In the genomic region with DNA sequence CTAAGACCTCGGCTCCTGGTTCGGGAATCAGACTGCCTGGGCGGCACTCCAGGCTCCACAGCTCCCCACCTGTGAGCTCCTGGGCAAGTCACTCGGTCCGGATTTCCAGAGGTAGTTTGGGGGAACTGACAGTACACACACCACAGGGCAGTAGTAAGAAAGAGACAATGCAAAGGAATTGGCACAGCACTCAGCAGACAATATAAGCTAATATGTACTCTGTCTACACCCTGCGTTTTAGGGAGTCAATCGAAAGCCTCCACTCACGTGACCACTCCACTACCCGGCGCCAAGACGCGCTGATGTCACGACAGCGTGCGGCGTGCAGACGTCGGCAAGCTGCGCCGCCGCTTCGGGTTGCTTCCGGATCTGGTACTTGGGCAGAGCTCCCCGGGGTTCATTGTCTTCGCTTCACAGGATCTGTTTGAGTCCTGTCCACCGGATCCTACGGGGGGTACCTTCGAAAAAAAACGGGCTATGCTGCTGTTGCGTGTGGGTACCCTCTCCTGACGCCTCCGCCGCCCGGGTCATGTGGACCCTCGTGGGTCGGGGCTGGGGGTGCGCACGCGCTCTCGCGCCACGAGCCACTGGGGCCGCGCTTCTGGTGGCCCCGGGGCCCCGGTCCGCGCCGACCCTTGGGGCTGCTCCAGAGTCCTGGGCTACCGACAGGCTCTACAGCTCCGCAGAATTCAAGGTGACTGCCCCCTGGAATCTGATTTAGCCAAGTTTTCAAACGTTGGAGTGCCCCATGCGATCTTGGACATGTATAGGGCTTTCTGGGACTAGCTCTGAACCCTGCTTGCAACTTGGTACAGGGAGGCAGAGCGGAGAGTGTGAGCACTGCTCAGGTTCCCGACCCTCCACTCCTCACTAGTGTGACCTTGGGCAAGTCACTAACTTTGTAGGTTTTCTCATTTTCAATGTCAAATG, we compare ENCODE assay signal across 8 cellular contexts. TPM values are rescaled to one million over a fixed set of nuclear protein-coding genes. Genes with fewer than 3 reads are reported as not detected.
DNase-seq lines count a peak whose midpoint lies in the region; ATAC-seq lines count a peak whose summit lies in the region.

A gene with protein sequence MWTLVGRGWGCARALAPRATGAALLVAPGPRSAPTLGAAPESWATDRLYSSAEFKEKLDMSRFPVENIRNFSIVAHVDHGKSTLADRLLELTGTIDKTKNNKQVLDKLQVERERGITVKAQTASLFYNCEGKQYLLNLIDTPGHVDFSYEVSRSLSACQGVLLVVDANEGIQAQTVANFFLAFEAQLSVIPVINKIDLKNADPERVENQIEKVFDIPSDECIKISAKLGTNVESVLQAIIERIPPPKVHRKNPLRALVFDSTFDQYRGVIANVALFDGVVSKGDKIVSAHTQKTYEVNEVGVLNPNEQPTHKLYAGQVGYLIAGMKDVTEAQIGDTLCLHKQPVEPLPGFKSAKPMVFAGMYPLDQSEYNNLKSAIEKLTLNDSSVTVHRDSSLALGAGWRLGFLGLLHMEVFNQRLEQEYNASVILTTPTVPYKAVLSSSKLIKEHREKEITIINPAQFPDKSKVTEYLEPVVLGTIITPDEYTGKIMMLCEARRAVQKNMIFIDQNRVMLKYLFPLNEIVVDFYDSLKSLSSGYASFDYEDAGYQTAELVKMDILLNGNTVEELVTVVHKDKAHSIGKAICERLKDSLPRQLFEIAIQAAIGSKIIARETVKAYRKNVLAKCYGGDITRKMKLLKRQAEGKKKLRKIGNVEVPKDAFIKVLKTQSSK (plus strand): TSS at position 327 of the 930 bp plus-strand sequence. CDS start 203 bp downstream, at position 530.

- peak within 1 kb of the TSS; percentile 83 to 86 for H3K4ac ChIP-seq in mesenchymal stem cell (ENCODE audit: low read depth in 1 of 2, low read length in 2 of 2)

- H2BK12ac ChIP-seq in mesenchymal stem cell (ENCODE audit: low read length in 2 of 2): no peak within 1 kb of the TSS

- peak within 1 kb of the TSS; percentile 74 for H2AFZ ChIP-seq in mesenchymal stem cell (ENCODE audit: low read depth, low read length)

- no peak within 1 kb of the TSS for H2BK15ac ChIP-seq in mesenchymal stem cell (ENCODE audit: low read depth, poor library complexity, severe bottlenecking)

- ATAC-seq in GM21381 (IDR thresholded peaks at IDR 0.05; ENCODE audit: unreplicated experiment): peak; percentile 95
- ATAC-seq in activated CD8-positive, alpha-beta memory T cell treated with anti-CD3 and anti-CD28 coated beads, Interleukin-2, amount 10 ng/mL, durations not matched to agents 7 days and 5 days: peak; percentile 92

- no peak within 1 kb of the TSS for H3K14ac ChIP-seq in mesenchymal stem cell (ENCODE audit: low read length in 2 of 2)

- H3K4me3 ChIP-seq in NT2/D1 (ENCODE audit: insufficient read length, low read depth) (peak within 1 kb of the TSS; percentile 85), endocrine pancreas (ENCODE audit: control insufficient read depth, insufficient read depth, low read length) (peak within 1 kb of the TSS; percentile 97), mesenchymal stem cell (ENCODE audit: insufficient read depth in 1 of 2, low read depth in 1 of 2, low read length in 2 of 2) (peak within 1 kb of the TSS; percentile 69 to 93)

- peak within 1 kb of the TSS; percentile 46 for H3K4me2 ChIP-seq in mesenchymal stem cell (ENCODE audit: low read length, poor library complexity, severe bottlenecking)

- H4K91ac ChIP-seq in mesenchymal stem cell (ENCODE audit: low read length): peak within 1 kb of the TSS; percentile 81

- CTCF ChIA-PET in activated CD8-positive, alpha-beta memory T cell treated with anti-CD3 and anti-CD28 coated beads, Interleukin-2, amount 10 ng/mL, durations not matched to agents 7 days and 5 days (lab: Charles Lee): interaction anchor here (0.8 to 2.3 kb wide), 4 partner anchors 15 to 230 kb away, joined by 3 to 9 read pairs (median 3); a partner anchor contains a TSS

- H3K27ac Mint-ChIP-seq in activated CD8-positive, alpha-beta memory T cell treated with anti-CD3 and anti-CD28 coated beads, Interleukin-2, amount 10 ng/mL, durations not matched to agents 7 days and 5 days: peak within 1 kb of the TSS; percentile 89

- H3K23ac ChIP-seq in mesenchymal stem cell (ENCODE audit: low read length in 2 of 2): peak within 1 kb of the TSS in 1 of 2 experiments; percentile 57

- DNase-seq in COR-L47 (lab: John Stamatoyannopoulos, UW): peak; percentile 90
- peak; percentile 7 to 92 (median 79) for DNase-seq in HUDEP-2 (lab: John Stamatoyannopoulos, UW; ENCODE audit: unreplicated experiment in 76 of 76)
- peak; percentile 77 for DNase-seq in NT2/D1 (ENCODE audit: low read depth, low spot score)
- peak; percentile 94 for DNase-seq in activated CD8-positive, alpha-beta memory T cell treated with anti-CD3 and anti-CD28 coated beads, Interleukin-2, amount 10 ng/mL, durations not matched to agents 7 days and 5 days
- peak; percentile 92 for DNase-seq in mesenchymal stem cell
- DNase-seq in stimulated activated CD8-positive, alpha-beta memory T cell treated with anti-CD3 and anti-CD28 coated beads, Interleukin-12 subunit alpha, Interleukin-12 subunit beta, amount 100 ng/mL, for 4 hours (ENCODE audit: low read depth): peak; percentile 84

- no peaks in the 10 kb centered on the region for H3K27me3 Mint-ChIP-seq in activated CD8-positive, alpha-beta memory T cell treated with anti-CD3 and anti-CD28 coated beads, Interleukin-2, amount 10 ng/mL, durations not matched to agents 7 days and 5 days

- no peaks in the 10 kb centered on the region for H3K9me3 ChIP-seq in NT2/D1 (ENCODE audit: insufficient read depth, low read length)
- no peaks in the 10 kb centered on the region for H3K9me3 ChIP-seq in endocrine pancreas (ENCODE audit: control insufficient read depth, low read length)
- H3K9me3 ChIP-seq in mesenchymal stem cell (ENCODE audit: control insufficient read depth, low read length): no peaks in the 10 kb centered on the region

- peaks cover 2% of the 10 kb centered on the region for H3K79me1 ChIP-seq in mesenchymal stem cell (replicated peaks; ENCODE audit: low read length, poor library complexity, severe bottlenecking)

- H3K4me1 Mint-ChIP-seq in activated CD8-positive, alpha-beta memory T cell treated with anti-CD3 and anti-CD28 coated beads, Interleukin-2, amount 10 ng/mL, durations not matched to agents 7 days and 5 days: peaks cover 37% of the 10 kb centered on the region

- H3K36me3 ChIP-seq in NT2/D1 (ENCODE audit: insufficient read depth, insufficient read length, low read length): peaks cover 19% of the 10 kb centered on the region
- H3K36me3 ChIP-seq in endocrine pancreas (ENCODE audit: control insufficient read depth, insufficient read depth, low read length): no peaks in the 10 kb centered on the region
- peaks cover 0 to 24% of the 10 kb centered on the region in 2 experiments for H3K36me3 ChIP-seq in mesenchymal stem cell (ENCODE audit: control insufficient read depth in 1 of 2, insufficient read depth in 2 of 2, low read depth in 1 of 2, low read length in 2 of 2)

- H3K4me3 Mint-ChIP-seq in activated CD8-positive, alpha-beta memory T cell treated with anti-CD3 and anti-CD28 coated beads, Interleukin-2, amount 10 ng/mL, durations not matched to agents 7 days and 5 days: peak within 1 kb of the TSS; percentile 85

- H3K36me3 Mint-ChIP-seq in activated CD8-positive, alpha-beta memory T cell treated with anti-CD3 and anti-CD28 coated beads, Interleukin-2, amount 10 ng/mL, durations not matched to agents 7 days and 5 days: peaks cover 11% of the 10 kb centered on the region

- H2AK5ac ChIP-seq in mesenchymal stem cell (ENCODE audit: low read length, severe bottlenecking): no peak within 1 kb of the TSS

- H3K27me3 ChIP-seq in NT2/D1 (ENCODE audit: insufficient read depth, insufficient read length): no peaks in the 10 kb centered on the region
- H3K27me3 ChIP-seq in endocrine pancreas (ENCODE audit: control insufficient read depth, insufficient read depth, low read length): no peaks in the 10 kb centered on the region
- no peaks in the 10 kb centered on the region for H3K27me3 ChIP-seq in mesenchymal stem cell (ENCODE audit: control insufficient read depth in 1 of 2, insufficient read depth in 1 of 2, low read length in 2 of 2)

- peak within 1 kb of the TSS; percentile 96 to 97 for H3K18ac ChIP-seq in mesenchymal stem cell (ENCODE audit: low read depth in 1 of 2, low read length in 2 of 2)

- no peaks in the 10 kb centered on the region for H3K4me1 ChIP-seq in NT2/D1 (ENCODE audit: insufficient read depth, insufficient read length)
- H3K4me1 ChIP-seq in endocrine pancreas (ENCODE audit: control insufficient read depth, insufficient read depth, low read length): peaks cover 21% of the 10 kb centered on the region
- H3K4me1 ChIP-seq in mesenchymal stem cell (ENCODE audit: control insufficient read depth, insufficient read depth, low read depth, low read length): no peaks in the 10 kb centered on the region

- H3K9ac ChIP-seq in NT2/D1 (ENCODE audit: insufficient read length, low read depth) (peak within 1 kb of the TSS; percentile 92), endocrine pancreas (ENCODE audit: control insufficient read depth, insufficient read depth, low read length) (peak within 1 kb of the TSS; percentile 95), mesenchymal stem cell (ENCODE audit: low read length) (peak within 1 kb of the TSS; percentile 96)

- H2BK5ac ChIP-seq in mesenchymal stem cell (ENCODE audit: low read depth, low read length, poor library complexity, severe bottlenecking): peak within 1 kb of the TSS; percentile 21

- H4K8ac ChIP-seq in mesenchymal stem cell (ENCODE audit: low read length): peak within 1 kb of the TSS; percentile 94

- under 1% methylated on average over 55 of the region's 55 CpGs for WGBS in mesenchymal stem cell

- peak within 1 kb of the TSS; percentile 76 for H3K27ac ChIP-seq in mesenchymal stem cell (ENCODE audit: low read length, poor library complexity, severe bottlenecking)

- no peaks in the 10 kb centered on the region for H3K9me3 Mint-ChIP-seq in activated CD8-positive, alpha-beta memory T cell treated with anti-CD3 and anti-CD28 coated beads, Interleukin-2, amount 10 ng/mL, durations not matched to agents 7 days and 5 days (ENCODE audit: low read depth)

- H2BK120ac ChIP-seq in mesenchymal stem cell (ENCODE audit: low read depth, low read length): peak within 1 kb of the TSS; percentile 29

RNA-seq across cellular contexts. Expression of the gene that starts here (rescaled TPM):
- 10 to 100 TPM; 22.0 to 23.7 TPM for total RNA-seq in activated CD8-positive, alpha-beta memory T cell treated with anti-CD3 and anti-CD28 coated beads, Interleukin-2, amount 10 ng/mL, durations not matched to agents 7 days and 5 days
- polyA plus RNA-seq in mesenchymal stem cell (2013, experiment 1 of 2): 15.4 TPM
- polyA plus RNA-seq in mesenchymal stem cell (2013, experiment 2 of 2): 14.4 TPM

Comparison
In these comparisons a context has a peak if more than half of its experiments do, and no peak if none do; other contexts are left out.
1. Peak in every context shown above with its lines: DNase-seq, ATAC-seq, H3K4me3 ChIP-seq and H3K27ac ChIP-seq.